1 cellular context compared by ENCODE assay signal in the genomic region with DNA sequence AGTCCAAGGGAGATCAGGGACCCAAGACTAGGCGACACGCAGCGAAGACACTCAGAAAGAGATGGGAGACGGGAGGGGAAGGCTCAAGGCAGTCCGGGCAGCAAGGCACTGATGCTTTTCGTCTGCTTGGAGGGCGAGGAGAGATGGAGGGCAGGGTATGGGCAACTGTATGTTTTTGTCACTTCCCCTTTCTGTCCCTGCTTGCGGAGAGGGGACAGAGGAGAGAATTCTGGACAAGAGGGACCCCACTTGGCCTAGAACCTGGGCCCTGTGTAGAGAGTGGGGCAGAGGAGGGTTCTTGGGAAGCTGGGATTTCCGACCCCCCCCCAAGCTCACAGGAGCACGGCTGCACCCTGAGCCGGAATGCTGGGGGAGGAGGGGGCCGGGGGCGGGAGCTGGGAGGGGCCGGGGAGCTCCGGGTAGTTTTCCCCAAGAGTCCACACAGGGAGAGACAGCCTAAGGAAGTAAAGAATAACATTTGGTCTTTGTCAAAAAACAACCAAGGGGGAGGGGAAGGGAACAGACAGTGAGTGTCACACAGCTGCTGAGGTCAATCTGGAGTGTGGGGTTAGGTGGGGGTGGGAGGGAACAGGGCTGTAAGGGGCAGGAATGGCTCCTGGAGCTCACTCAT.
TF ChIP-seq lines count a peak whose summit lies in the region.

No MANE protein-coding gene starts in this region.

TF ChIP-seq in K562, 482 proteins besides CTCF, POLR2A, EP300 and RAD21:
- no peak for TF ChIP-seq PPARD (CRISPR knock-in tag; IDR thresholded peaks at IDR 0.05)
- TF ChIP-seq NRF1 (conservative IDR thresholded peaks at IDR 0.05 in 1 of 2, IDR thresholded peaks at IDR 0.05 in 1 of 2), result no peak
- TF ChIP-seq BCOR (IDR thresholded peaks at IDR 0.05), result no peak
- TF ChIP-seq MYC (IDR thresholded peaks at IDR 0.05; ENCODE audit: low read depth, low read length), result no peak
- no peak for TF ChIP-seq MYC (CRISPR knock-in tag; IDR thresholded peaks at IDR 0.05; ENCODE audit: borderline replicate concordance, low read depth)
- no peak for TF ChIP-seq NR2C2 (CRISPR knock-in tag; IDR thresholded peaks at IDR 0.05)
- 0 out of 2 replicates have a peak, but pooled peaks have one; percentile 1 for TF ChIP-seq NR2C2 (tag; IDR thresholded peaks at IDR 0.05)
- 0 out of 2 replicates have a peak, but pooled peaks have one; percentile 49 for TF ChIP-seq ERF (CRISPR knock-in tag; IDR thresholded peaks at IDR 0.05)
- TF ChIP-seq NFRKB (IDR thresholded peaks at IDR 0.05; ENCODE audit: low read depth), result no peak
- peak; percentile 94 for TF ChIP-seq SPI1 (IDR thresholded peaks at IDR 0.05; ENCODE audit: borderline replicate concordance, low read depth, low read length)
